ENCODE assay signal across 9 cellular contexts in the genomic region with DNA sequence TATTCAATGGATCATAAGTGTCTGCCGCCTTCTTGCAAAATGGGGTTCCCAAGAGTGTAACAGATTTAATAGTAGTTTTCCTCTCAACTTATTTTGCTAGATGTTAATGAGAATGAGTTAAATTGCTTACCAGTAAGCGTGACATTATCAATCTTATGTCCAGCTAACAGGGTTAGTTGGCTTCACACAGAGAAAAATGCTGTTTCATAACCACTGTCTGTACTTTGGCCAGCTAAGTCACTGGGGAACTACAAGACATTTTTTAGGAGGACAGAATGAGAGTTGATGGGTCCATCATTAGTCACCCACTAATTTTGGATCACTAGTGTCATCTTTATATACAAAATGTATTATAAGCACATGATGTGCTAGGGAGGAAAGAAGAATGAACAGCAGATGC. TPM values are rescaled to one million over a fixed set of nuclear protein-coding genes. Genes with fewer than 3 reads are reported as not detected.
DNase-seq lines count a peak whose midpoint lies in the region; ATAC-seq, FAIRE-seq and TF ChIP-seq lines count a peak whose summit lies in the region.
"Had no signal": no experiment of that assay in that cellular context is flagged by ENCODE, and none has a peak within 500 bp of the region (broad histone marks: within the 10 kb centered on the region; RNA-seq: fewer than 3 reads in every experiment).

No MANE protein-coding gene starts in this region.

- CTCF ChIA-PET in GM12878 (lab: Yijun Ruan, JAX) = interaction anchor here (0.7 to 1.4 kb wide), 5 partner anchors 15 to 41 kb away, joined by 3 to 4 read pairs (median 4); a partner anchor contains a TSS

- peak overlapping the region; percentile 89 for H3K4me3 ChIP-seq in GM12878
- peak overlapping the region; percentile 58 to 88 for H3K4me3 ChIP-seq in left lung
- peak overlapping the region in 3 of 4 donors; percentile 63 to 83 (median 79) for H3K4me3 ChIP-seq in upper lobe of left lung

- H2AFZ ChIP-seq in GM12878 (ENCODE audit: control insufficient read depth, low read depth, low read length) = no peak overlapping the region

- H3K4me3 Mint-ChIP-seq in activated T-helper 17 cell treated with anti-CD3 and anti-CD28 coated beads, Interleukin-2, amount 50 U/mL, for 72 hours = no peak overlapping the region

- FAIRE-seq in GM12878 (lab: Jason Lieb, UNC) = no peak

- H3K9me3 Mint-ChIP-seq in activated T-helper 17 cell treated with anti-CD3 and anti-CD28 coated beads, Interleukin-2, amount 50 U/mL, for 72 hours = no peaks in the 10 kb centered on the region
- H3K9me3 Mint-ChIP-seq: activated naive CD8-positive, alpha-beta T cell treated with anti-CD3 and anti-CD28 coated beads, Interleukin-2, amount 10 ng/mL, durations not matched to agents 7 days and 5 days had no signal

- H3K27me3 ChIP-seq in GM12878 (replicated peaks in 1 of 2; ENCODE audit: control insufficient read depth in 2 of 2, insufficient read depth in 2 of 2, low read length in 1 of 2) (no peaks in the 10 kb centered on the region), left lung (no peaks in the 10 kb centered on the region), upper lobe of left lung (no peaks in the 10 kb centered on the region)

- H3K4me2 ChIP-seq in GM12878 (ENCODE audit: control insufficient read depth, insufficient read depth) = peak overlapping the region; percentile 65

- TF ChIP-seq POLR2A in GM12878 (IDR thresholded peaks at IDR 0.05; ENCODE audit: low read depth, low read length) = no peak
- TF ChIP-seq POLR2A in upper lobe of left lung (IDR thresholded peaks at IDR 0.05) = no peak

- no TSS peak for BruUV-seq in GM12878 (replicated peaks; lab: Mats Ljungman, UMichigan)

- H3K4me1 ChIP-seq in GM12878 (ENCODE audit: control insufficient read depth, insufficient read depth, low read length) (peaks cover 3% of the 10 kb centered on the region; the same call in 1 of the 2 replicates), left lung (peaks cover 7 to 42% of the 10 kb centered on the region in 2 donors), upper lobe of left lung (peaks cover 9 to 28% (median 15%) of the 10 kb centered on the region in 4 donors)

- no peak overlapping the region; the same call in 1 of the 2 replicates for H3K27ac ChIP-seq in GM12878 (ENCODE audit: control insufficient read depth, insufficient read depth)
- H3K27ac ChIP-seq in left lung = peak overlapping the region; percentile 98
- H3K27ac ChIP-seq in upper lobe of left lung = peak overlapping the region; percentile 90 to 99 (median 97)

- POLR2A ChIA-PET in GM12878 (lab: Charles Lee) = interaction anchor here (1.1 to 1.7 kb wide), 3 partner anchors 13 to 60 kb away, joined by 3 to 6 read pairs (median 5); no protein-coding TSS in a partner anchor

- RAD21 ChIA-PET in GM12878 (lab: Charles Lee; ENCODE audit: unreplicated experiment) = interaction anchor here (0.5 to 1.0 kb wide), 2 partner anchors 14 to 53 kb away, joined by 3 read pairs; a partner anchor contains a TSS

- H3K4me1 Mint-ChIP-seq in activated T-helper 17 cell treated with anti-CD3 and anti-CD28 coated beads, Interleukin-2, amount 50 U/mL, for 72 hours = peaks cover 9% of the 10 kb centered on the region

- TF ChIP-seq CTCF in GM12878 (IDR thresholded peaks at IDR 0.05 in 2 of 3, conservative IDR thresholded peaks at IDR 0.05 in 1 of 3; ENCODE audit: control insufficient read depth in 2 of 3, extremely low read depth in 1 of 3, insufficient read depth in 1 of 3, low read depth in 3 of 3, low read length in 3 of 3) (no peak), left lung (IDR thresholded peaks at IDR 0.05) (no peak), upper lobe of left lung (IDR thresholded peaks at IDR 0.05) (no peak)

- no peak overlapping the region for H3K27ac Mint-ChIP-seq in activated T-helper 17 cell treated with anti-CD3 and anti-CD28 coated beads, Interleukin-2, amount 50 U/mL, for 72 hours
- H3K27ac Mint-ChIP-seq: activated naive CD8-positive, alpha-beta T cell treated with anti-CD3 and anti-CD28 coated beads, Interleukin-2, amount 10 ng/mL, durations not matched to agents 7 days and 5 days had no signal

- DNase-seq in SIG-M5 treated with dmso at 0.1 percent for 504 hours (lab: John Stamatoyannopoulos, UW; ENCODE audit: unreplicated experiment) (peak; percentile 4), SIG-M5 (lab: John Stamatoyannopoulos, UW) (no peak), GM12878 (ENCODE audit: low read depth, low spot score) (no peak), left lung (no peak), upper lobe of left lung (no peak), KG1 (lab: John Stamatoyannopoulos, UW) (no peak)
- DNase-seq: activated naive CD8-positive, alpha-beta T cell treated with anti-CD3 and anti-CD28 coated beads, Interleukin-2, amount 10 ng/mL, durations not matched to agents 7 days and 5 days had no signal

- H3K36me3 ChIP-seq in GM12878 (ENCODE audit: control insufficient read depth in 2 of 2, insufficient read depth in 2 of 2, low read length in 1 of 2) (peaks cover 0 to 2% of the 10 kb centered on the region in 2 experiments; a peak in 1 of 4 replicates), left lung (peaks cover 0 to 12% of the 10 kb centered on the region in 2 donors), upper lobe of left lung (peaks cover 0 to 9% (median 4%) of the 10 kb centered on the region in 4 donors)

- in situ Hi-C loops in GM12878 (cut with MboI) = no loop called here

- SMC1A ChIA-PET in GM12878 (lab: Charles Lee; ENCODE audit: uncharacterized antibody, unreplicated experiment) = interaction anchor here (0.7 to 2.0 kb wide), 6 partner anchors 9 to 313 kb away, joined by 3 to 5 read pairs (median 4); a partner anchor contains a TSS

- H3K36me3 Mint-ChIP-seq in activated T-helper 17 cell treated with anti-CD3 and anti-CD28 coated beads, Interleukin-2, amount 50 U/mL, for 72 hours (ENCODE audit: low read depth) = peaks cover 16% of the 10 kb centered on the region

- peaks cover 31% of the 10 kb centered on the region for H3K79me2 ChIP-seq in GM12878 (ENCODE audit: control insufficient read depth, insufficient read depth, low read length)

- no peaks in the 10 kb centered on the region for H3K27me3 Mint-ChIP-seq in activated T-helper 17 cell treated with anti-CD3 and anti-CD28 coated beads, Interleukin-2, amount 50 U/mL, for 72 hours
- H3K27me3 Mint-ChIP-seq: activated naive CD8-positive, alpha-beta T cell treated with anti-CD3 and anti-CD28 coated beads, Interleukin-2, amount 10 ng/mL, durations not matched to agents 7 days and 5 days had no signal

- no peaks in the 10 kb centered on the region for H4K20me1 ChIP-seq in GM12878 (ENCODE audit: control insufficient read depth, insufficient read depth)

- H3K9me3 ChIP-seq in GM12878 (replicated peaks; ENCODE audit: control insufficient read depth, insufficient read depth, low read length) = no peaks in the 10 kb centered on the region
- no peaks in the 10 kb centered on the region for H3K9me3 ChIP-seq in left lung
- H3K9me3 ChIP-seq in upper lobe of left lung = no peaks in the 10 kb centered on the region

- WGBS in GM12878 (ENCODE audit: insufficient coverage, insufficient replicate concordance, low lambda C conversion rate, missing lambda C conversion rate) = 25% methylated on average over 2 of the region's 2 CpGs
- 48 to 52% methylated on average over 2 of the region's 2 CpGs for WGBS in upper lobe of left lung, 2 donors

- intact Hi-C loops in GM12878 (cut with micrococcal nuclease; ENCODE audit: unreplicated experiment) = loop anchor here (1.0 kb wide), 1 partner anchor 9 kb away; no protein-coding TSS in a partner anchor
- intact Hi-C loops in left lung (cut with DNase I) = no loop called here

- no peak overlapping the region; the same call in 1 of the 2 replicates for H3K9ac ChIP-seq in GM12878 (ENCODE audit: control insufficient read depth, insufficient read depth, low read length)

- ATAC-seq in GM12878 = peak; percentile 7; the same call in 1 of the 3 replicates
- no peak for ATAC-seq in left lung
- no peak for ATAC-seq in upper lobe of left lung (ENCODE audit: low FRiP score in 2 of 2)
- ATAC-seq in GM18858 (IDR thresholded peaks at IDR 0.05; ENCODE audit: unreplicated experiment) = no peak
- no peak for ATAC-seq in activated T-helper 17 cell treated with anti-CD3 and anti-CD28 coated beads, Interleukin-2, amount 50 U/mL, for 72 hours (replicated peaks)

- no peak for TF ChIP-seq RAD21 in GM12878 (IDR thresholded peaks at IDR 0.05; ENCODE audit: insufficient read depth, low read depth, low read length)

- TF ChIP-seq EP300 in GM12878 (IDR thresholded peaks at IDR 0.05; ENCODE audit: borderline replicate concordance in 1 of 2, control insufficient read depth in 1 of 2, low read depth in 2 of 2, low read length in 2 of 2) = no peak
- no peak for TF ChIP-seq EP300 in upper lobe of left lung (IDR thresholded peaks at IDR 0.05)

RNA-seq across cellular contexts. Expression of a gene that starts 1.4 kb away (rescaled TPM):
- 26.8 and 29.7 TPM in 2 replicates for total RNA-seq in GM12878 (2013; cell fraction: nucleolus; rRNA removed)
- total RNA-seq in GM12878 (2014; rRNA removed) = 8.1 and 10.9 TPM in 2 replicates
- total RNA-seq in GM12878 (2014; rRNA removed; fragmentation: Illumina TruSeq; extraction: Trizol) = 10.4 and 11.2 TPM in 2 replicates
- total RNA-seq in GM12878 (2021) = 8.9 and 10.0 TPM in 2 replicates
- polyA plus RNA-seq in GM12878 (2011; ENCODE audit: low read depth) = 2.4 TPM
- polyA plus RNA-seq in GM12878 (2011; rRNA removed) = 6.1 and 11.6 TPM in 2 replicates
- 3.0 and 5.2 TPM in 2 replicates for polyA plus RNA-seq in GM12878 (2011; cell fraction: cytosol; rRNA removed)
- 3.4 and 5.0 TPM in 2 replicates for polyA plus RNA-seq in GM12878 (2011; cell fraction: nucleus; rRNA removed)
- polyA plus RNA-seq in GM12878 (2012) = 4.1 and 6.4 TPM in 2 replicates
- polyA plus RNA-seq in GM12878 (2014; fragmentation: Illumina TruSeq; extraction: Trizol) = 8.4 and 11.5 TPM in 2 replicates
- 1 to 10 TPM; 2.2 to 3.6 TPM for polyA plus RNA-seq in GM12878 (2014; fragmentation: Nextera tagmentation; extraction: Ambion mirVana)
- polyA plus RNA-seq in GM12878 (2014; rRNA removed) = 7.0 and 7.7 TPM in 2 replicates
- polyA plus RNA-seq in GM12878 (2016; fragmentation: Nextera tagmentation; extraction: Ambion mirVana) = 10 to 100 TPM; 16.1 to 16.6 TPM
- 4.9 and 5.5 TPM in 2 replicates for polyA minus RNA-seq in GM12878 (2011; rRNA and poly(A)+ RNA removed)
- polyA minus RNA-seq in GM12878 (2011; cell fraction: cytosol; rRNA and poly(A)+ RNA removed) = 3.1 and 3.2 TPM in 2 replicates
- 3.4 and 8.5 TPM in 2 replicates for polyA minus RNA-seq in GM12878 (2011; cell fraction: nucleus; rRNA and poly(A)+ RNA removed)
- 10 to 100 TPM; 14.5 to 16.4 TPM for total RNA-seq in left lung
- total RNA-seq in upper lobe of left lung = 10 to 100 TPM in 5 of 6 donors, 1 to 10 TPM in 1; 8.1 to 38.8 (median 18.2) TPM
- 10 to 100 TPM in 1 of 2 donors, 1 to 10 TPM in 1; 9.3 to 11.0 TPM for total RNA-seq in activated T-helper 17 cell treated with anti-CD3 and anti-CD28 coated beads, Interleukin-2, amount 50 U/mL, for 72 hours

RNA-seq across cellular contexts. Expression of a gene that starts 14.5 kb away (rescaled TPM):
- 5.5 and 6.6 TPM in 2 replicates for total RNA-seq in GM12878 (2013; cell fraction: nucleolus; rRNA removed)
- total RNA-seq in GM12878 (2014; rRNA removed) (1.2 and 1.6 TPM in 2 replicates), GM12878 (2014; rRNA removed; fragmentation: Illumina TruSeq; extraction: Trizol) (0.89 and 1.1 TPM in 2 replicates), GM12878 (2021) (1.6 and 2.1 TPM in 2 replicates), left lung (10 to 100 TPM in 1 of 2 donors, 1 to 10 TPM in 1; 9.4 to 10.1 TPM), upper lobe of left lung (10 to 100 TPM in 3 of 6 donors, 1 to 10 TPM in 3; 7.4 to 38.4 (median 13.8) TPM)
- 0.47 TPM for polyA plus RNA-seq in GM12878 (2011; ENCODE audit: low read depth)
- polyA plus RNA-seq in GM12878 (2011; rRNA removed) (0.37 and 0.42 TPM in 2 replicates), GM12878 (2014; fragmentation: Illumina TruSeq; extraction: Trizol) (0.48 and 0.68 TPM in 2 replicates), GM12878 (2014; fragmentation: Nextera tagmentation; extraction: Ambion mirVana) (1 to 10 TPM in 1 of 2 experiments, under 1 TPM in 1; 0.88 to 1.3 TPM), GM12878 (2014; rRNA removed) (0.94 and 2.0 TPM in 2 replicates), GM12878 (2016; fragmentation: Nextera tagmentation; extraction: Ambion mirVana) (1 to 10 TPM in 1 of 2 experiments, under 1 TPM in 1; 0.42 to 1.4 TPM)
- 0.13 TPM in 2 replicates for polyA plus RNA-seq in GM12878 (2011; cell fraction: cytosol; rRNA removed)
- 0.53 and 0.94 TPM in 2 replicates for polyA plus RNA-seq in GM12878 (2011; cell fraction: nucleus; rRNA removed)
- 0.46 and 1.5 TPM in 2 replicates for polyA plus RNA-seq in GM12878 (2012)
- 0.15 TPM in 1 of 2 replicates, not detected in the other for polyA minus RNA-seq in GM12878 (2011; rRNA and poly(A)+ RNA removed)
- not detected in 2 replicates for polyA minus RNA-seq in GM12878 (2011; cell fraction: cytosol; rRNA and poly(A)+ RNA removed)
- 0.24 and 1.9 TPM in 2 replicates for polyA minus RNA-seq in GM12878 (2011; cell fraction: nucleus; rRNA and poly(A)+ RNA removed)
- 1 to 10 TPM in 1 of 2 donors, under 1 TPM in 1; 0.84 to 1.6 TPM for total RNA-seq in activated T-helper 17 cell treated with anti-CD3 and anti-CD28 coated beads, Interleukin-2, amount 50 U/mL, for 72 hours

RNA-seq across cellular contexts. Expression of a gene that starts 18.7 kb away (rescaled TPM):
- 15.2 and 15.5 TPM in 2 replicates for total RNA-seq in GM12878 (2013; cell fraction: nucleolus; rRNA removed)
- 6.0 and 6.5 TPM in 2 replicates for total RNA-seq in GM12878 (2014; rRNA removed)
- 5.2 and 5.7 TPM in 2 replicates for total RNA-seq in GM12878 (2014; rRNA removed; fragmentation: Illumina TruSeq; extraction: Trizol)
- 7.1 and 8.0 TPM in 2 replicates for total RNA-seq in GM12878 (2021)
- polyA plus RNA-seq in GM12878 (2011; ENCODE audit: low read depth) = 2.4 TPM
- 5.0 and 5.7 TPM in 2 replicates for polyA plus RNA-seq in GM12878 (2011; rRNA removed)
- polyA plus RNA-seq in GM12878 (2011; cell fraction: cytosol; rRNA removed) = 3.2 and 4.0 TPM in 2 replicates
- 5.4 and 7.2 TPM in 2 replicates for polyA plus RNA-seq in GM12878 (2011; cell fraction: nucleus; rRNA removed)
- 5.6 and 6.6 TPM in 2 replicates for polyA plus RNA-seq in GM12878 (2012)
- polyA plus RNA-seq in GM12878 (2014; fragmentation: Illumina TruSeq; extraction: Trizol) = 7.9 and 9.6 TPM in 2 replicates
- polyA plus RNA-seq in GM12878 (2014; fragmentation: Nextera tagmentation; extraction: Ambion mirVana) = 1 to 10 TPM; 1.6 to 3.5 TPM
- polyA plus RNA-seq in GM12878 (2014; rRNA removed) = 7.2 and 7.7 TPM in 2 replicates
- polyA plus RNA-seq in GM12878 (2016; fragmentation: Nextera tagmentation; extraction: Ambion mirVana) = 10 to 100 TPM; 10.1 to 11.3 TPM
- 7.2 and 7.7 TPM in 2 replicates for polyA minus RNA-seq in GM12878 (2011; rRNA and poly(A)+ RNA removed)
- polyA minus RNA-seq in GM12878 (2011; cell fraction: cytosol; rRNA and poly(A)+ RNA removed) = 1.9 and 2.4 TPM in 2 replicates
- polyA minus RNA-seq in GM12878 (2011; cell fraction: nucleus; rRNA and poly(A)+ RNA removed) = 11.4 and 15.9 TPM in 2 replicates
- total RNA-seq in left lung = 1 to 10 TPM; 5.7 to 6.3 TPM
- 1 to 10 TPM; 2.1 to 7.6 (median 5.9) TPM for total RNA-seq in upper lobe of left lung
- 1 to 10 TPM; 2.8 to 3.8 TPM for total RNA-seq in activated T-helper 17 cell treated with anti-CD3 and anti-CD28 coated beads, Interleukin-2, amount 50 U/mL, for 72 hours
